In the genomic region with DNA sequence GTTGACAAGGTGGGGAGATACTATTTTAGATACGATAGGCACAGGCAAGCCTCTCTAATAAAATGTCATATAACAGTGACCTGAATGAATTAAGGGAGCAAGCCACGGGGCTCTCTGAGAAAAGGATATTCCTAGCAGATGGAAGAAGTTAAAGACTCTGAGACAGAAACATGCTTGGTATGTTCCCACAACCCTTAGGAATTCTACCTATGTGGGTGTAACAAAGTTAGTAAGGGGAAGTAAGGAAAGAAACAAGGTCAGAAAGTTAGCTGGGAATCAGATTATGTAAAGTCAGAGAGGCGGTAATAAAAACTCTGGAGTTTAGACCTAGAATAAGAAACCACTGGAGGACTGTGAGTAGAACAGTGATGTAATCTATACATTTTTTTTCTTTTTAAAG, we compare ENCODE assay signal across 16 cellular contexts. TPM values are rescaled to one million over a fixed set of nuclear protein-coding genes. Genes with fewer than 3 reads are reported as not detected.
DNase-seq lines count a peak whose midpoint lies in the region; ATAC-seq and TF ChIP-seq lines count a peak whose summit lies in the region.
"Had no signal": no experiment of that assay in that cellular context is flagged by ENCODE, and none has a peak within 500 bp of the region (broad histone marks: within the 10 kb centered on the region; RNA-seq: fewer than 3 reads in every experiment).

No MANE protein-coding gene starts in this region.

- DNase-seq in EH (ENCODE audit: low read depth): peak; percentile 91
- peak; percentile 56 for DNase-seq in NCI-H226
- DNase-seq in epithelial cell of proximal tubule (ENCODE audit: low read depth): peak; percentile 37
- DNase-seq in mesothelial cell of epicardium (ENCODE audit: low spot score in 2 of 2, unreplicated experiment in 2 of 2): no peak
- no peak for DNase-seq in activated naive CD8-positive, alpha-beta T cell treated with anti-CD3 and anti-CD28 coated beads for 36 hours
- no peak for DNase-seq in stimulated activated CD4-positive, alpha-beta T cell treated with anti-CD3 and anti-CD28 coated beads, Interleukin-4, amount 100 ng/mL, for 24 hours
- no peak for DNase-seq in cardiac septum (ENCODE audit: low spot score)
- DNase-seq: activated CD8-positive, alpha-beta memory T cell treated with anti-CD3 and anti-CD28 coated beads, Interleukin-2, amount 10 ng/mL, durations not matched to agents 7 days and 5 days; esophagus squamous epithelium; NCI-H2227 treated with DMSO at 0.1 percent for 48 hours; stimulated activated CD4-positive, alpha-beta T cell treated with anti-CD3 and anti-CD28 coated beads, Interleukin-2, amount 100 ng/mL, for 24 hours; WERI-Rb-1 had no signal

- peaks cover 56% of the 10 kb centered on the region for H3K36me3 Mint-ChIP-seq in mesothelial cell of epicardium
- H3K36me3 Mint-ChIP-seq in activated naive CD8-positive, alpha-beta T cell treated with anti-CD3 and anti-CD28 coated beads for 36 hours: peaks cover 24% of the 10 kb centered on the region

- TF ChIP-seq CTCF in epithelial cell of proximal tubule (conservative IDR thresholded peaks at IDR 0.05; ENCODE audit: low read depth, low read length) (no peak), mesothelial cell of epicardium (IDR thresholded peaks at IDR 0.05; ENCODE audit: unreplicated experiment) (no peak)

- ATAC-seq in GM21619 (IDR thresholded peaks at IDR 0.05; ENCODE audit: unreplicated experiment): no peak
- ATAC-seq: activated CD8-positive, alpha-beta memory T cell treated with anti-CD3 and anti-CD28 coated beads, Interleukin-2, amount 10 ng/mL, durations not matched to agents 7 days and 5 days had no signal

- H3K9me3 Mint-ChIP-seq in mesothelial cell of epicardium: peaks cover 35% of the 10 kb centered on the region
- peaks cover 2% of the 10 kb centered on the region for H3K9me3 Mint-ChIP-seq in activated naive CD8-positive, alpha-beta T cell treated with anti-CD3 and anti-CD28 coated beads for 36 hours
- H3K9me3 Mint-ChIP-seq: activated naive CD4-positive, alpha-beta T cell treated with anti-CD3 and anti-CD28 coated beads, Interleukin-2, amount 50 U/mL, for 24 hours had no signal

- intact Hi-C loops in cardiac septum (cut with DNase I): no loop called here

- H3K27ac Mint-ChIP-seq in mesothelial cell of epicardium: peak overlapping the region; percentile 45
- H3K27ac Mint-ChIP-seq in activated naive CD8-positive, alpha-beta T cell treated with anti-CD3 and anti-CD28 coated beads for 36 hours: no peak overlapping the region
- H3K27ac Mint-ChIP-seq: activated CD8-positive, alpha-beta memory T cell treated with anti-CD3 and anti-CD28 coated beads, Interleukin-2, amount 10 ng/mL, durations not matched to agents 7 days and 5 days; activated naive CD4-positive, alpha-beta T cell treated with anti-CD3 and anti-CD28 coated beads, Interleukin-2, amount 50 U/mL, for 24 hours had no signal

- H3K4me3 Mint-ChIP-seq in mesothelial cell of epicardium: no peak overlapping the region
- H3K4me3 Mint-ChIP-seq in activated naive CD8-positive, alpha-beta T cell treated with anti-CD3 and anti-CD28 coated beads for 36 hours: no peak overlapping the region
- H3K4me3 Mint-ChIP-seq: activated CD8-positive, alpha-beta memory T cell treated with anti-CD3 and anti-CD28 coated beads, Interleukin-2, amount 10 ng/mL, durations not matched to agents 7 days and 5 days; activated naive CD4-positive, alpha-beta T cell treated with anti-CD3 and anti-CD28 coated beads, Interleukin-2, amount 50 U/mL, for 24 hours had no signal

- H3K4me3 ChIP-seq in epithelial cell of proximal tubule (ENCODE audit: low read depth, low read length): no peak overlapping the region
- H3K4me3 ChIP-seq: BLaER1, coronary artery, esophagus squamous epithelium had no signal

- peaks cover 18% of the 10 kb centered on the region for H3K4me1 Mint-ChIP-seq in mesothelial cell of epicardium
- no peaks in the 10 kb centered on the region for H3K4me1 Mint-ChIP-seq in activated naive CD8-positive, alpha-beta T cell treated with anti-CD3 and anti-CD28 coated beads for 36 hours
- H3K4me1 Mint-ChIP-seq: activated CD8-positive, alpha-beta memory T cell treated with anti-CD3 and anti-CD28 coated beads, Interleukin-2, amount 10 ng/mL, durations not matched to agents 7 days and 5 days; activated naive CD4-positive, alpha-beta T cell treated with anti-CD3 and anti-CD28 coated beads, Interleukin-2, amount 50 U/mL, for 24 hours had no signal

- H3K27me3 Mint-ChIP-seq in mesothelial cell of epicardium (ENCODE audit: low read depth): no peaks in the 10 kb centered on the region
- no peaks in the 10 kb centered on the region for H3K27me3 Mint-ChIP-seq in activated naive CD8-positive, alpha-beta T cell treated with anti-CD3 and anti-CD28 coated beads for 36 hours
- H3K27me3 Mint-ChIP-seq: activated CD8-positive, alpha-beta memory T cell treated with anti-CD3 and anti-CD28 coated beads, Interleukin-2, amount 10 ng/mL, durations not matched to agents 7 days and 5 days; activated naive CD4-positive, alpha-beta T cell treated with anti-CD3 and anti-CD28 coated beads, Interleukin-2, amount 50 U/mL, for 24 hours had no signal

RNA-seq across cellular contexts. Expression of gene GDPD4, which starts 59.7 kb away (rescaled TPM):
- total RNA-seq in epithelial cell of proximal tubule: not detected in 2 replicates
- not detected in 3 replicates for total RNA-seq in mesothelial cell of epicardium
- not detected for total RNA-seq in activated naive CD8-positive, alpha-beta T cell treated with anti-CD3 and anti-CD28 coated beads for 36 hours
- not detected for total RNA-seq in cardiac septum
- total RNA-seq: activated CD8-positive, alpha-beta memory T cell treated with anti-CD3 and anti-CD28 coated beads, Interleukin-2, amount 10 ng/mL, durations not matched to agents 7 days and 5 days; esophagus squamous epithelium had no signal

Comparison
In these comparisons a context has a peak if more than half of its experiments do, and no peak if none do; other contexts are left out.
1. DNase-seq: peak in EH (single experiment), NCI-H226 (single experiment) and epithelial cell of proximal tubule (single experiment); none in mesothelial cell of epicardium (0 of 2), activated naive CD8-positive, alpha-beta T cell treated with anti-CD3 and anti-CD28 coated beads for 36 hours (single experiment), stimulated activated CD4-positive, alpha-beta T cell treated with anti-CD3 and anti-CD28 coated beads, Interleukin-4, amount 100 ng/mL, for 24 hours (single experiment) and cardiac septum (single experiment).